1 cellular context compared by ENCODE assay signal in genomic region chr7:105787793-105788192, GRCh38.
TF ChIP-seq lines count a peak whose summit lies in the region.

No MANE protein-coding gene starts in this region.

TF ChIP-seq in K562, 482 proteins besides CTCF, POLR2A, EP300 and RAD21 (continued from another document):
- TF ChIP-seq NKRF (IDR thresholded peaks at IDR 0.05; ENCODE audit: borderline replicate concordance) (no peak), FOXA3 (CRISPR knock-in tag; conservative IDR thresholded peaks at IDR 0.05 in 1 of 2, IDR thresholded peaks at IDR 0.05 in 1 of 2) (0 out of 4 replicates have a peak, but pooled peaks have one; percentile 20 to 24), THAP7 (CRISPR knock-in tag; IDR thresholded peaks at IDR 0.05) (no peak), CBX5 (IDR thresholded peaks at IDR 0.05; ENCODE audit: borderline replicate concordance, low read depth) (no peak), RB1 (IDR thresholded peaks at IDR 0.05; ENCODE audit: low read depth) (no peak), TEAD4 (IDR thresholded peaks at IDR 0.05; ENCODE audit: low read length) (0 out of 2 replicates have a peak, but pooled peaks have one; percentile 22), TEAD4 (CRISPR knock-in tag; IDR thresholded peaks at IDR 0.05; ENCODE audit: borderline replicate concordance) (no peak), ZNF696 (CRISPR knock-in tag; conservative IDR thresholded peaks at IDR 0.05) (no peak), ARID1B (IDR thresholded peaks at IDR 0.05) (0 out of 2 replicates have a peak, but pooled peaks have one; percentile 33), STAG1 (CRISPR knock-in tag; IDR thresholded peaks at IDR 0.05; ENCODE audit: borderline replicate concordance) (no peak), BCLAF1 (IDR thresholded peaks at IDR 0.05; ENCODE audit: borderline replicate concordance in 1 of 2, control insufficient read depth in 1 of 2, low read depth in 2 of 2, low read length in 1 of 2) (no peak), CXXC5 (CRISPR knock-in tag; IDR thresholded peaks at IDR 0.05) (peak; percentile 28), NCOR1 (IDR thresholded peaks at IDR 0.05) (no peak), NR4A1 (CRISPR knock-in tag; IDR thresholded peaks at IDR 0.05) (no peak), NR4A1 (tag; IDR thresholded peaks at IDR 0.05) (no peak), HES1 (IDR thresholded peaks at IDR 0.05; ENCODE audit: low read depth) (peak; percentile 65; the same call in 1 of the 2 replicates), HDGF (IDR thresholded peaks at IDR 0.05) (no peak), L3MBTL2 (IDR thresholded peaks at IDR 0.05) (peak; percentile 81), FOXJ2 (tag; IDR thresholded peaks at IDR 0.05) (0 out of 2 replicates have a peak, but pooled peaks have one; percentile 33), ZMIZ1 (IDR thresholded peaks at IDR 0.05; ENCODE audit: low read depth in 2 of 2, low read length in 2 of 2) (no peak), ZNF79 (CRISPR knock-in tag; IDR thresholded peaks at IDR 0.05; ENCODE audit: low read depth) (no peak), ZNF561 (CRISPR knock-in tag; conservative IDR thresholded peaks at IDR 0.05) (no peak), RFX7 (CRISPR knock-in tag; IDR thresholded peaks at IDR 0.05) (no peak), ID3 (CRISPR knock-in tag; IDR thresholded peaks at IDR 0.05) (no peak), ID3 (tag; IDR thresholded peaks at IDR 0.05) (no peak), ZNF584 (CRISPR knock-in tag; IDR thresholded peaks at IDR 0.05; ENCODE audit: low read depth) (no peak), RBM39 (optimal IDR thresholded peaks at IDR 0.05; ENCODE audit: low read depth, low read length) (no peak), BDP1 (IDR thresholded peaks at IDR 0.05; ENCODE audit: insufficient read depth, insufficient read length) (no peak), ZFP36 (IDR thresholded peaks at IDR 0.05; ENCODE audit: low read depth, low read length, partially characterized antibody) (peak; percentile 21), CBFA2T2 (conservative IDR thresholded peaks at IDR 0.05) (peak; percentile 27; the same call in 1 of the 2 replicates), KAT8 (IDR thresholded peaks at IDR 0.05; ENCODE audit: low read depth) (no peak), ZNF212 (CRISPR knock-in tag; IDR thresholded peaks at IDR 0.05) (no peak), FUS (optimal IDR thresholded peaks at IDR 0.05; ENCODE audit: low read depth, low read length) (no peak), ZNF3 (CRISPR knock-in tag; IDR thresholded peaks at IDR 0.05) (peak; percentile 90), ARHGAP35 (IDR thresholded peaks at IDR 0.05; ENCODE audit: partially characterized antibody) (no peak), ILF3 (IDR thresholded peaks at IDR 0.05; ENCODE audit: borderline replicate concordance) (no peak), NCOA4 (IDR thresholded peaks at IDR 0.05; ENCODE audit: partially characterized antibody) (no peak), KDM1A (IDR thresholded peaks at IDR 0.05) (0 out of 4 replicates have a peak, but pooled peaks of 1 of the 2 experiments have one; percentile 23), ETV1 (tag; conservative IDR thresholded peaks at IDR 0.05; ENCODE audit: low read depth) (no peak), MAZ (CRISPR knock-in tag; conservative IDR thresholded peaks at IDR 0.05 in 1 of 2, IDR thresholded peaks at IDR 0.05 in 1 of 2) (peak; percentile 14 to 23; a peak in 1 of 4 replicates), MYBL2 (IDR thresholded peaks at IDR 0.05; ENCODE audit: low read depth) (no peak), MYBL2 (CRISPR knock-in tag; IDR thresholded peaks at IDR 0.05; ENCODE audit: borderline replicate concordance) (no peak), COPS2 (conservative IDR thresholded peaks at IDR 0.05) (no peak), ZNF280B (CRISPR knock-in tag; IDR thresholded peaks at IDR 0.05) (no peak), ATF3 (IDR thresholded peaks at IDR 0.05) (no peak), ATF3 (CRISPR knock-in tag; conservative IDR thresholded peaks at IDR 0.05) (no peak), CUX1 (CRISPR knock-in tag; IDR thresholded peaks at IDR 0.05) (no peak)
